In genomic region chr20:16518068-16518783, GRCh38 we compare ENCODE assay signal across 8 cellular contexts. TPM values are rescaled to one million over a fixed set of nuclear protein-coding genes. Genes with fewer than 3 reads are reported as not detected.
DNase-seq lines count a peak whose midpoint lies in the region; ATAC-seq and TF ChIP-seq lines count a peak whose summit lies in the region.

No MANE protein-coding gene starts in this region.

- H3K9me3 ChIP-seq in lung (ENCODE audit: control insufficient read depth in 2 of 2, insufficient read depth in 1 of 2, low read length in 1 of 2), result no peaks in the 10 kb centered on the region

- TF ChIP-seq CTCF in choroid plexus epithelial cell (conservative IDR thresholded peaks at IDR 0.05; ENCODE audit: low read depth, low read length) (peak; percentile 84), lung (IDR thresholded peaks at IDR 0.05; ENCODE audit: control extremely low read depth, extremely low read depth) (peak; percentile 31)

- H3K4me1 ChIP-seq in lung (ENCODE audit: control insufficient read depth in 2 of 2, insufficient read depth in 2 of 2, low read length in 2 of 2), result no peaks in the 10 kb centered on the region

- 85 to 92% methylated on average over 12 of the region's 12 CpGs for WGBS in lung, 2 donors

- H3K4me3 ChIP-seq in choroid plexus epithelial cell (ENCODE audit: low read depth, low read length), result no peak overlapping the region
- no peak overlapping the region for H3K4me3 ChIP-seq in lung

- no peak for ATAC-seq in lung (ENCODE audit: insufficient read depth, low FRiP score)

- no peaks in the 10 kb centered on the region for H3K27me3 ChIP-seq in lung (ENCODE audit: control insufficient read depth, insufficient read depth)

- DNase-seq in activated CD4-positive, alpha-beta T cell treated with anti-CD3 and anti-CD28 coated beads for 48 hours, result peak; percentile 25
- DNase-seq in activated CD4-positive, alpha-beta T cell treated with anti-CD3 and anti-CD28 coated beads for 1 hour, result no peak
- DNase-seq in HPDE6-E6E7 (ENCODE audit: extremely low spot score), result peak; percentile 85
- DNase-seq in NOMO-1 treated with dmso at 0.1 percent for 144 hours (lab: John Stamatoyannopoulos, UW; ENCODE audit: unreplicated experiment), result peak; percentile 23
- DNase-seq in choroid plexus epithelial cell (ENCODE audit: low read depth), result peak; percentile 73
- DNase-seq in lung (ENCODE audit: low spot score), result peak; percentile 43
- no peak for DNase-seq in amniotic stem cell (lab: John Stamatoyannopoulos, UW)
- no peak for DNase-seq in central memory CD4-positive, alpha-beta T cell

- no peak overlapping the region for H3K27ac ChIP-seq in lung (ENCODE audit: low read depth in 1 of 2, low read length in 1 of 2)

- peaks cover 1 to 4% of the 10 kb centered on the region in 2 donors for H3K36me3 ChIP-seq in lung (ENCODE audit: control insufficient read depth in 2 of 2, insufficient read depth in 2 of 2, low read length in 2 of 2)

RNA-seq across cellular contexts. Expression of gene KIF16B, which starts 55.0 kb away (rescaled TPM):
- 10 to 100 TPM; 11.9 to 20.3 TPM for total RNA-seq in lung
- polyA plus RNA-seq in lung, result 1 to 10 TPM; 5.9 to 7.3 TPM

Comparison
In these comparisons a context has a peak if more than half of its experiments do, and no peak if none do; other contexts are left out.
1. DNase-seq: peak in activated CD4-positive, alpha-beta T cell treated with anti-CD3 and anti-CD28 coated beads for 48 hours (single experiment), HPDE6-E6E7 (single experiment), NOMO-1 treated with dmso at 0.1 percent for 144 hours (single experiment), choroid plexus epithelial cell (single experiment) and lung (single experiment); none in activated CD4-positive, alpha-beta T cell treated with anti-CD3 and anti-CD28 coated beads for 1 hour (single experiment), amniotic stem cell (single experiment) and central memory CD4-positive, alpha-beta T cell (single experiment).